ENCODE assay signal across 8 cellular contexts in the genomic region with DNA sequence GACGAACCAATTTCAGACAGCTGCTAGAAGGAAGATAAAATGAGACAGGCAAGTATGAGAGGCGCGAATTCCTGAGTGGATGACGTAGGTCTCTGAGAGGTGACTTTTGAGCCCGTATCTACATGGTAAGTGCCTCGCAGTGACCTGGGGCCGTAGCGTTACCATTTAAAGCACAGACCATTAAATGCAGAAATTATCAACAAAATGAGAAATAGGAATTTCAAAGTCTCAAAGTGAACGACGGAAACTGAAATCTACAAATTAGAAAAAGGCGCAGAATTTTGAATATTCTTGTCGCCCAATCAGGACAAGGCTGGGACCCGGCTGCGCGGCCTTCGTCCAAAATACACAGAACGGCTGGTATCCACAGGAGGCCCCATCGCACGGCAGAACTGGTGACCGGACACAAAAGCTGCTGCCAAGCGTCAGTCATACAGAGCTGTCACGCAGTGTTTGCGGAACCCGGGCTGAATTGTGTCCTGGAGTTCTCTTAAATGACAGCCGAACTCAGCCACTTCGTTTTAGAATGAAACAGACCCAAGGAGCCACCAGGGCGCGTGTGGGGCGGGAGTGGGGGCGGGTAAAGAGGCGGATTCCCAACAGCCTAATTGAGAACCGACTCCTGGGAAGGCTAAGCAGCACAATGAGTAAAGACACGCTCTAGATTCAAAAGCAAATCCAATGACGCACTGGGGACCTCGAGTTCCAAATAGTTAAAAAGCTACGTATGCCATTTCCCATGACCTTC. TPM values are rescaled to one million over a fixed set of nuclear protein-coding genes. Genes with fewer than 3 reads are reported as not detected.
A peak's percentile ranks its signal among the peaks of the same experiment; 100 is the strongest.
DNase-seq lines count a peak whose midpoint lies in the region; ATAC-seq, FAIRE-seq and TF ChIP-seq lines count a peak whose summit lies in the region.

No MANE protein-coding gene starts in this region.

- in situ Hi-C loops in GM12878 (cut with MboI): no loop called here

- H2AFZ ChIP-seq in GM12878 (ENCODE audit: control insufficient read depth, low read depth, low read length): peak overlapping the region; percentile 24; the same call in 1 of the 2 replicates

- no peaks in the 10 kb centered on the region for H3K27me3 ChIP-seq in GM12878 (replicated peaks in 1 of 2; ENCODE audit: control insufficient read depth in 2 of 2, insufficient read depth in 2 of 2, low read length in 1 of 2)

- H3K4me2 ChIP-seq in GM12878 (ENCODE audit: control insufficient read depth, insufficient read depth): peak overlapping the region; percentile 87

- SMC1A ChIA-PET in GM12878 (lab: Charles Lee; ENCODE audit: uncharacterized antibody, unreplicated experiment): interaction anchor here (0.9 to 3.3 kb wide), 4 partner anchors 42 to 62 kb away, joined by 3 to 15 read pairs (median 9); no protein-coding TSS in a partner anchor

- no peak for FAIRE-seq in GM12891 (lab: Jason Lieb, UNC)
- FAIRE-seq in GM12878 (lab: Jason Lieb, UNC): no peak

- H3K27ac ChIP-seq in GM12878 (ENCODE audit: control insufficient read depth, insufficient read depth): peak overlapping the region; percentile 93

- CTCF ChIA-PET in GM12878 (lab: Yijun Ruan, JAX): interaction anchor here (1.1 to 1.4 kb wide), 3 partner anchors 42 to 301 kb away, joined by 3 to 5 read pairs (median 3); no protein-coding TSS in a partner anchor

- under 1% methylated on average over 36 of the region's 36 CpGs for WGBS in GM12878 (ENCODE audit: insufficient coverage, insufficient replicate concordance, low lambda C conversion rate, missing lambda C conversion rate)

- TF ChIP-seq EP300 in GM12878 (IDR thresholded peaks at IDR 0.05; ENCODE audit: borderline replicate concordance in 1 of 2, control insufficient read depth in 1 of 2, low read depth in 2 of 2, low read length in 2 of 2): no peak

- H3K4me1 ChIP-seq in GM12878 (ENCODE audit: control insufficient read depth, insufficient read depth, low read length): no peaks in the 10 kb centered on the region

- no peaks in the 10 kb centered on the region for H3K9me3 ChIP-seq in GM12878 (replicated peaks; ENCODE audit: control insufficient read depth, insufficient read depth, low read length)

- H3K79me2 ChIP-seq in GM12878 (ENCODE audit: control insufficient read depth, insufficient read depth, low read length): peaks cover 17% of the 10 kb centered on the region

- BruUV-seq in GM12878 (replicated peaks; lab: Mats Ljungman, UMichigan): no TSS peak

- peak overlapping the region; percentile 85 for H3K9ac ChIP-seq in GM12878 (ENCODE audit: control insufficient read depth, insufficient read depth, low read length)

- intact Hi-C loops in GM12878 (cut with micrococcal nuclease; ENCODE audit: unreplicated experiment): loop anchor here (1.0 kb wide), 1 partner anchor 275 kb away; no protein-coding TSS in a partner anchor

- H3K36me3 ChIP-seq in GM12878 (ENCODE audit: control insufficient read depth in 2 of 2, insufficient read depth in 2 of 2, low read length in 1 of 2): no peaks in the 10 kb centered on the region

- peak; percentile 88 for TF ChIP-seq POLR2A in GM12891 (IDR thresholded peaks at IDR 0.05; ENCODE audit: low read depth, low read length)
- TF ChIP-seq POLR2A in GM12878 (IDR thresholded peaks at IDR 0.05; ENCODE audit: low read depth, low read length): peak; percentile 88

- TF ChIP-seq CTCF in GM12878 (IDR thresholded peaks at IDR 0.05 in 2 of 3, conservative IDR thresholded peaks at IDR 0.05 in 1 of 3; ENCODE audit: control insufficient read depth in 2 of 3, extremely low read depth in 1 of 3, insufficient read depth in 1 of 3, low read depth in 3 of 3, low read length in 3 of 3): peak in 1 of 3 experiments; percentile 9; a peak in 1 of 6 replicates

- no peak for TF ChIP-seq RAD21 in GM12878 (IDR thresholded peaks at IDR 0.05; ENCODE audit: insufficient read depth, low read depth, low read length)

- DNase-seq in GM12891 (ENCODE audit: insufficient read length, low spot score) (no peak), NCI-H2029 (lab: John Stamatoyannopoulos, UW) (peak; percentile 83), T-helper 9 cell (peak; percentile 51), GM12878 (ENCODE audit: low read depth, low spot score) (peak; percentile 55), hippocampal formation (lab: John Stamatoyannopoulos, UW) (peak; percentile 70 to 73), retina (peak; percentile 91)

- POLR2A ChIA-PET in GM12878 (lab: Charles Lee): interaction anchor here (1.1 to 4.0 kb wide), 5 partner anchors 37 to 349 kb away, joined by 3 to 57 read pairs (median 25); a partner anchor contains a TSS

- H4K20me1 ChIP-seq in GM12878 (ENCODE audit: control insufficient read depth, insufficient read depth): no peaks in the 10 kb centered on the region

- RAD21 ChIA-PET in GM12878 (lab: Charles Lee; ENCODE audit: unreplicated experiment): interaction anchor here (0.6 to 3.2 kb wide), 5 partner anchors 36 to 302 kb away, joined by 3 to 22 read pairs (median 4); a partner anchor contains a TSS

- ATAC-seq in GM12878 (peak; percentile 49), GM19035 (IDR thresholded peaks at IDR 0.05; ENCODE audit: unreplicated experiment) (no peak), GM19023 (IDR thresholded peaks at IDR 0.05; ENCODE audit: unreplicated experiment) (no peak)

- H3K4me3 ChIP-seq in GM12878: peak overlapping the region; percentile 61

RNA-seq across cellular contexts. Expression of a gene that starts 13.8 kb away (rescaled TPM):
- 15.7 TPM for polyA plus RNA-seq in GM12891 (2012; ENCODE audit: low read depth, missing spikeins)
- 10.0 and 12.1 TPM in 2 replicates for total RNA-seq in GM12878 (2013; cell fraction: nucleolus; rRNA removed)
- 11.7 and 16.0 TPM in 2 replicates for total RNA-seq in GM12878 (2014; rRNA removed)
- total RNA-seq in GM12878 (2014; rRNA removed; fragmentation: Illumina TruSeq; extraction: Trizol): 7.0 and 7.5 TPM in 2 replicates
- 12.8 and 15.1 TPM in 2 replicates for total RNA-seq in GM12878 (2021)
- 1.6 TPM for polyA plus RNA-seq in GM12878 (2011; ENCODE audit: low read depth)
- 7.9 and 9.7 TPM in 2 replicates for polyA plus RNA-seq in GM12878 (2011; rRNA removed)
- 12.7 and 17.1 TPM in 2 replicates for polyA plus RNA-seq in GM12878 (2011; cell fraction: cytosol; rRNA removed)
- polyA plus RNA-seq in GM12878 (2011; cell fraction: nucleus; rRNA removed): 21.0 and 23.7 TPM in 2 replicates
- polyA plus RNA-seq in GM12878 (2012): 9.4 and 12.1 TPM in 2 replicates
- polyA plus RNA-seq in GM12878 (2014; fragmentation: Illumina TruSeq; extraction: Trizol): 4.6 and 5.4 TPM in 2 replicates
- polyA plus RNA-seq in GM12878 (2014; fragmentation: Nextera tagmentation; extraction: Ambion mirVana): 1 to 10 TPM in 1 of 2 experiments, under 1 TPM in 1; 0.74 to 4.3 TPM
- polyA plus RNA-seq in GM12878 (2014; rRNA removed): 18.7 and 19.7 TPM in 2 replicates
- 10 to 100 TPM; 14.8 to 18.3 TPM for polyA plus RNA-seq in GM12878 (2016; fragmentation: Nextera tagmentation; extraction: Ambion mirVana)
- 1.2 and 3.5 TPM in 2 replicates for polyA minus RNA-seq in GM12878 (2011; rRNA and poly(A)+ RNA removed)
- polyA minus RNA-seq in GM12878 (2011; cell fraction: cytosol; rRNA and poly(A)+ RNA removed): 1.8 and 5.1 TPM in 2 replicates
- 5.3 and 5.7 TPM in 2 replicates for polyA minus RNA-seq in GM12878 (2011; cell fraction: nucleus; rRNA and poly(A)+ RNA removed)

RNA-seq across cellular contexts. Expression of a gene that starts 32.1 kb away (rescaled TPM):
- 6.9 TPM for polyA plus RNA-seq in GM12891 (2012; ENCODE audit: low read depth, missing spikeins)
- total RNA-seq in GM12878 (2013; cell fraction: nucleolus; rRNA removed): 0.47 and 0.63 TPM in 2 replicates
- total RNA-seq in GM12878 (2014; rRNA removed) (6.3 and 8.0 TPM in 2 replicates), GM12878 (2014; rRNA removed; fragmentation: Illumina TruSeq; extraction: Trizol) (5.3 and 6.0 TPM in 2 replicates), GM12878 (2021) (11.3 and 11.6 TPM in 2 replicates)
- 2.7 TPM for polyA plus RNA-seq in GM12878 (2011; ENCODE audit: low read depth)
- polyA plus RNA-seq in GM12878 (2011; rRNA removed) (0.33 and 0.39 TPM in 2 replicates), GM12878 (2014; fragmentation: Illumina TruSeq; extraction: Trizol) (7.3 and 8.4 TPM in 2 replicates), GM12878 (2014; fragmentation: Nextera tagmentation; extraction: Ambion mirVana) (1 to 10 TPM in 1 of 2 experiments, under 1 TPM in 1; 0.89 to 2.3 TPM), GM12878 (2014; rRNA removed) (7.5 and 7.8 TPM in 2 replicates), GM12878 (2016; fragmentation: Nextera tagmentation; extraction: Ambion mirVana) (1 to 10 TPM; 4.5 to 5.6 TPM)
- polyA plus RNA-seq in GM12878 (2011; cell fraction: cytosol; rRNA removed): 0.55 and 0.66 TPM in 2 replicates
- 0.82 and 0.91 TPM in 2 replicates for polyA plus RNA-seq in GM12878 (2011; cell fraction: nucleus; rRNA removed)
- 3.8 and 5.4 TPM in 2 replicates for polyA plus RNA-seq in GM12878 (2012)
- 0.88 and 1.3 TPM in 2 replicates for polyA minus RNA-seq in GM12878 (2011; rRNA and poly(A)+ RNA removed)
- polyA minus RNA-seq in GM12878 (2011; cell fraction: cytosol; rRNA and poly(A)+ RNA removed): 0.27 and 0.31 TPM in 2 replicates
- 0.24 and 0.29 TPM in 2 replicates for polyA minus RNA-seq in GM12878 (2011; cell fraction: nucleus; rRNA and poly(A)+ RNA removed)

RNA-seq across cellular contexts. Expression of a gene that starts 42.1 kb away (rescaled TPM):
- polyA plus RNA-seq in GM12891 (2012; ENCODE audit: low read depth, missing spikeins): 52.4 TPM
- total RNA-seq in GM12878 (2013; cell fraction: nucleolus; rRNA removed): 11.0 and 14.6 TPM in 2 replicates
- total RNA-seq in GM12878 (2014; rRNA removed): 9.4 and 13.2 TPM in 2 replicates
- total RNA-seq in GM12878 (2014; rRNA removed; fragmentation: Illumina TruSeq; extraction: Trizol): 24.1 and 27.6 TPM in 2 replicates
- 79.4 and 81.7 TPM in 2 replicates for total RNA-seq in GM12878 (2021)
- polyA plus RNA-seq in GM12878 (2011; ENCODE audit: low read depth): 42.1 TPM
- polyA plus RNA-seq in GM12878 (2011; rRNA removed): 11.3 and 26.2 TPM in 2 replicates
- 22.8 and 28.5 TPM in 2 replicates for polyA plus RNA-seq in GM12878 (2011; cell fraction: cytosol; rRNA removed)
- 23.6 and 32.3 TPM in 2 replicates for polyA plus RNA-seq in GM12878 (2011; cell fraction: nucleus; rRNA removed)
- polyA plus RNA-seq in GM12878 (2012): 42.2 and 52.9 TPM in 2 replicates
- polyA plus RNA-seq in GM12878 (2014; fragmentation: Illumina TruSeq; extraction: Trizol): 81.8 and 83.5 TPM in 2 replicates
- 1 to 10 TPM; 1.9 to 6.9 TPM for polyA plus RNA-seq in GM12878 (2014; fragmentation: Nextera tagmentation; extraction: Ambion mirVana)
- 27.4 and 35.7 TPM in 2 replicates for polyA plus RNA-seq in GM12878 (2014; rRNA removed)
- 100 to 1,000 TPM; 140 to 146 TPM for polyA plus RNA-seq in GM12878 (2016; fragmentation: Nextera tagmentation; extraction: Ambion mirVana)
- 22.8 and 36.2 TPM in 2 replicates for polyA minus RNA-seq in GM12878 (2011; rRNA and poly(A)+ RNA removed)
- polyA minus RNA-seq in GM12878 (2011; cell fraction: cytosol; rRNA and poly(A)+ RNA removed): 18.4 and 19.4 TPM in 2 replicates
- 13.4 and 17.5 TPM in 2 replicates for polyA minus RNA-seq in GM12878 (2011; cell fraction: nucleus; rRNA and poly(A)+ RNA removed)

RNA-seq across cellular contexts. Expression of a gene that starts 51.1 kb away (rescaled TPM):
- polyA plus RNA-seq in GM12891 (2012; ENCODE audit: low read depth, missing spikeins): 0.73 TPM
- 2.2 and 3.4 TPM in 2 replicates for total RNA-seq in GM12878 (2013; cell fraction: nucleolus; rRNA removed)
- total RNA-seq in GM12878 (2014; rRNA removed): 0.51 and 0.71 TPM in 2 replicates
- 0.51 and 0.58 TPM in 2 replicates for total RNA-seq in GM12878 (2014; rRNA removed; fragmentation: Illumina TruSeq; extraction: Trizol)
- 0.45 and 1.1 TPM in 2 replicates for total RNA-seq in GM12878 (2021)
- 0.14 TPM for polyA plus RNA-seq in GM12878 (2011; ENCODE audit: low read depth)
- polyA plus RNA-seq in GM12878 (2011; rRNA removed): 0.46 and 0.52 TPM in 2 replicates
- 0.17 and 0.70 TPM in 2 replicates for polyA plus RNA-seq in GM12878 (2011; cell fraction: cytosol; rRNA removed)
- polyA plus RNA-seq in GM12878 (2011; cell fraction: nucleus; rRNA removed): 2.7 and 3.2 TPM in 2 replicates
- polyA plus RNA-seq in GM12878 (2012): 0.35 and 0.39 TPM in 2 replicates
- polyA plus RNA-seq in GM12878 (2014; fragmentation: Illumina TruSeq; extraction: Trizol): 0.97 and 1.5 TPM in 2 replicates
- polyA plus RNA-seq in GM12878 (2014; fragmentation: Nextera tagmentation; extraction: Ambion mirVana): under 1 TPM; 0.35 to 0.84 TPM
- 0.95 and 1.1 TPM in 2 replicates for polyA plus RNA-seq in GM12878 (2014; rRNA removed)
- under 1 TPM; 0.70 to 0.77 TPM for polyA plus RNA-seq in GM12878 (2016; fragmentation: Nextera tagmentation; extraction: Ambion mirVana)
- 0.51 and 0.57 TPM in 2 replicates for polyA minus RNA-seq in GM12878 (2011; rRNA and poly(A)+ RNA removed)
- polyA minus RNA-seq in GM12878 (2011; cell fraction: cytosol; rRNA and poly(A)+ RNA removed): not detected in 2 replicates
- polyA minus RNA-seq in GM12878 (2011; cell fraction: nucleus; rRNA and poly(A)+ RNA removed): 1.1 and 1.3 TPM in 2 replicates
